Comparison of ENCODE assay signal across 8 cellular contexts in the genomic region with DNA sequence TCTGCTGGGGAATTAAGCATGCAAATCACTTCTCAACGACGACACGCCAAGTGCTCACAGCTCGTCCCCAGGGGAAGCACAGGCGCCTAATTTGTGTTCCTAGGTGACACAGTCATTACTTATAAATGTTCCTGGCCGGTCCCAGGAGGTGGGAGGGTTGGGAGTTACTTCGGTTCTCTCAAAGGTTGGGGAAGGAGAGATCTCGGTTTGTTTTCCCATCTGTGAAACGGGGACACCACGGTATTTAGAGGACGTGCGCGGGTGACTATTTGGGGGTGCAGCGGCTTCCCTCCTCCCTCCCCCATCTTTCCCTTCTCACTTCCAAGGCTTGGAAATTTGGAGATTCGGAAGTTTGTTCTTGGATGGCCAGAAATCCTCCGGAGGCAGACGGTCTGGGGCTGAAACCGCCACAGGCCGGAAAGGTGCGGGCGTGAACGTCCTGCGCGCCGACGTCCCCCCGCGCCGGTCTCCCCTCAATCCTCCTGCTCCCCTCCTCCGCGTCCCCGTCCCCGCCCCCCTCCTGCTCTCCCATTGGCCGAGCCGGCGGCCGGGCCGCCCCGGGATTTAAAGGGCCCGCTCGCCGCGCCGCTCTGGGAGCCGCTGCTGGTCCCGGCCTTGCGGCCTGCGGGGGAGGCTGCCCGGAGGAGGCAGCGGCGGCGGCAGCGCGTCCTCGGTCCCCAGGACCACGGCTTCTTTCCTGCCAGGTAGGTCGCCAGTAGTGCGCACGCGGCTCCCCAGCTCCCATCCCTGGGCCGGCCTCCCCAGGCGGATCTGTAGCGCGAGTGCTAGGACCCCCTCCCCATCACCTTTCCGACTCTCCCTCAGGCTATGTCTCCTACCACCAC. TPM values are rescaled to one million over a fixed set of nuclear protein-coding genes. Genes with fewer than 3 reads are reported as not detected.
DNase-seq lines count a peak whose midpoint lies in the region; ATAC-seq and TF ChIP-seq lines count a peak whose summit lies in the region.

A gene (plus strand): TSS at position 593 of the 845 bp plus-strand sequence. CDS start 829 bp downstream, outside the sequence.

- no peak within 1 kb of the TSS for H4K8ac ChIP-seq in neuronal stem cell (ENCODE audit: low read depth, low read length)

- H3K4me3 ChIP-seq in CD4-positive, CD25-positive, alpha-beta regulatory T cell (ENCODE audit: low read depth, low read length): peak within 1 kb of the TSS; percentile 75
- H3K4me3 ChIP-seq in HUES48 (ENCODE audit: low read depth, low read length) (peak within 1 kb of the TSS; percentile 85), RWPE2 (ENCODE audit: severe bottlenecking) (peak within 1 kb of the TSS; percentile 88), foreskin fibroblast (ENCODE audit: low read depth in 1 of 2, low read length in 2 of 2) (peak within 1 kb of the TSS; percentile 71 to 79), neuronal stem cell (ENCODE audit: low read length in 2 of 2) (peak within 1 kb of the TSS; percentile 75 to 90)

- no peak within 1 kb of the TSS for H2BK15ac ChIP-seq in neuronal stem cell (ENCODE audit: low read length)

- H3K4me1 Mint-ChIP-seq in CD4-positive, CD25-positive, alpha-beta regulatory T cell: peaks cover 5 to 31% (median 10%) of the 10 kb centered on the region in 4 donors

- no CpG with 5 or more reads among the region's 65 CpGs for WGBS in neuronal stem cell (ENCODE audit: extremely low coverage in 2 of 2, insufficient read length in 2 of 2, insufficient replicate concordance in 1 of 2), 2 donors

- ATAC-seq in CD4-positive, CD25-positive, alpha-beta regulatory T cell (ENCODE audit: low read depth in 2 of 2): peak; percentile 93
- ATAC-seq in GM19463 (IDR thresholded peaks at IDR 0.05; ENCODE audit: unreplicated experiment): peak; percentile 80
- peak; percentile 90 for ATAC-seq in RWPE2 (ENCODE audit: low read depth)

- H2BK120ac ChIP-seq in neuronal stem cell (ENCODE audit: low read depth, low read length): no peak within 1 kb of the TSS

- DNase-seq in CD4-positive, CD25-positive, alpha-beta regulatory T cell: peak; percentile 64 to 84 (median 73)
- DNase-seq in RWPE2 (ENCODE audit: low spot score): peak; percentile 75
- peak; percentile 67 for DNase-seq in activated effector memory CD4-positive, alpha-beta T cell treated with Interleukin-2 at 50 U/mL for 16 hours
- DNase-seq in foreskin fibroblast: peak; percentile 62 to 85
- peak; percentile 50 for DNase-seq in neuronal stem cell (ENCODE audit: low spot score)
- DNase-seq in substantia nigra (lab: John Stamatoyannopoulos, UW): peak in 48 of 49 donors; percentile 5 to 85 (median 54)

- no peak within 1 kb of the TSS for H3K14ac ChIP-seq in neuronal stem cell (ENCODE audit: low read length)

- H3K4me3 Mint-ChIP-seq in CD4-positive, CD25-positive, alpha-beta regulatory T cell: peak within 1 kb of the TSS; percentile 90 to 97 (median 93)

- no peak for TF ChIP-seq CTCF in RWPE2 (IDR thresholded peaks at IDR 0.05; ENCODE audit: poor library complexity, severe bottlenecking)
- no peak for TF ChIP-seq CTCF in foreskin fibroblast (IDR thresholded peaks at IDR 0.05; ENCODE audit: low read depth, low read length)

- peak within 1 kb of the TSS; percentile 62 for H3K4me2 ChIP-seq in neuronal stem cell (ENCODE audit: insufficient read depth, low read length, poor library complexity, severe bottlenecking)

- no peak within 1 kb of the TSS for H2BK5ac ChIP-seq in neuronal stem cell (ENCODE audit: low read length)

- H3K23ac ChIP-seq in neuronal stem cell (ENCODE audit: low read depth, low read length, poor library complexity): no peak within 1 kb of the TSS

- H3K9me3 ChIP-seq in CD4-positive, CD25-positive, alpha-beta regulatory T cell (ENCODE audit: control insufficient read depth in 2 of 2, low read length in 2 of 2): no peaks in the 10 kb centered on the region
- H3K9me3 ChIP-seq in HUES48 (ENCODE audit: control insufficient read depth, insufficient read depth, low read length) (peaks cover 33% of the 10 kb centered on the region), RWPE2 (ENCODE audit: severe bottlenecking) (no peaks in the 10 kb centered on the region), neuronal stem cell (replicated peaks in 1 of 2; ENCODE audit: control insufficient read depth in 2 of 2, insufficient read depth in 1 of 2, low read depth in 1 of 2, low read length in 2 of 2) (no peaks in the 10 kb centered on the region)

- H2AFZ ChIP-seq in neuronal stem cell (ENCODE audit: low read length): peak within 1 kb of the TSS; percentile 95

- H4K91ac ChIP-seq in neuronal stem cell (ENCODE audit: low read depth, low read length, poor library complexity): no peak within 1 kb of the TSS

- H3K27ac Mint-ChIP-seq in CD4-positive, CD25-positive, alpha-beta regulatory T cell: peak within 1 kb of the TSS; percentile 60 to 96 (median 96)

- no peak within 1 kb of the TSS for H3K4ac ChIP-seq in neuronal stem cell (ENCODE audit: low read length)

- peaks cover 6% of the 10 kb centered on the region for H3K4me1 ChIP-seq in CD4-positive, CD25-positive, alpha-beta regulatory T cell (ENCODE audit: control insufficient read depth, insufficient read depth, low read length, poor library complexity, severe bottlenecking)
- H3K4me1 ChIP-seq in HUES48 (ENCODE audit: control insufficient read depth, insufficient read depth, low read length): no peaks in the 10 kb centered on the region
- H3K4me1 ChIP-seq in RWPE2 (ENCODE audit: insufficient read depth, poor library complexity, severe bottlenecking): peaks cover 4% of the 10 kb centered on the region
- peaks cover 4% of the 10 kb centered on the region in 2 donors for H3K4me1 ChIP-seq in neuronal stem cell (ENCODE audit: control insufficient read depth in 2 of 2, insufficient read depth in 1 of 2, low read depth in 1 of 2, low read length in 2 of 2)

- peak within 1 kb of the TSS; percentile 15 for H3K18ac ChIP-seq in neuronal stem cell (ENCODE audit: low read length)

- H3K9ac ChIP-seq in HUES48 (ENCODE audit: low read depth, low read length) (peak within 1 kb of the TSS; percentile 70), neuronal stem cell (ENCODE audit: low read depth, low read length, poor library complexity) (peak within 1 kb of the TSS; percentile 83)

- no peaks in the 10 kb centered on the region for H3K27me3 ChIP-seq in CD4-positive, CD25-positive, alpha-beta regulatory T cell (ENCODE audit: control insufficient read depth, insufficient read depth, low read length)
- no peaks in the 10 kb centered on the region for H3K27me3 ChIP-seq in HUES48 (ENCODE audit: control insufficient read depth, insufficient read depth, low read length)
- H3K27me3 ChIP-seq in RWPE2 (ENCODE audit: insufficient read depth, poor library complexity, severe bottlenecking): no peaks in the 10 kb centered on the region
- H3K27me3 ChIP-seq in neuronal stem cell (ENCODE audit: control insufficient read depth in 3 of 3, insufficient read depth in 3 of 3, low read depth in 1 of 3, low read length in 3 of 3): no peaks in the 10 kb centered on the region

- no peaks in the 10 kb centered on the region for H3K27me3 Mint-ChIP-seq in CD4-positive, CD25-positive, alpha-beta regulatory T cell

- H3K79me1 ChIP-seq in neuronal stem cell (ENCODE audit: low read depth, low read length): no peaks in the 10 kb centered on the region

- H3K27ac ChIP-seq in CD4-positive, CD25-positive, alpha-beta regulatory T cell (ENCODE audit: insufficient read depth, low read length, poor library complexity, severe bottlenecking): peak within 1 kb of the TSS; percentile 68
- peak within 1 kb of the TSS; percentile 44 for H3K27ac ChIP-seq in HUES48 (ENCODE audit: low read depth, low read length)
- H3K27ac ChIP-seq in RWPE2 (ENCODE audit: poor library complexity, severe bottlenecking): peak within 1 kb of the TSS; percentile 58
- no peak within 1 kb of the TSS for H3K27ac ChIP-seq in neuronal stem cell (replicated peaks; ENCODE audit: low read length)
- H3K27ac ChIP-seq in substantia nigra (ENCODE audit: low read depth, low read length, poor library complexity, severe bottlenecking): peak within 1 kb of the TSS; percentile 61

- no peaks in the 10 kb centered on the region for H3K9me3 Mint-ChIP-seq in CD4-positive, CD25-positive, alpha-beta regulatory T cell

- H2BK12ac ChIP-seq in neuronal stem cell (ENCODE audit: low read length): no peak within 1 kb of the TSS

- H3K36me3 ChIP-seq in CD4-positive, CD25-positive, alpha-beta regulatory T cell (ENCODE audit: control insufficient read depth, insufficient read depth, low read length): no peaks in the 10 kb centered on the region
- no peaks in the 10 kb centered on the region for H3K36me3 ChIP-seq in HUES48 (ENCODE audit: control insufficient read depth, insufficient read depth, low read length)
- H3K36me3 ChIP-seq in RWPE2 (ENCODE audit: low read depth): peaks cover 23% of the 10 kb centered on the region
- H3K36me3 ChIP-seq in neuronal stem cell (replicated peaks in 1 of 2; ENCODE audit: control insufficient read depth in 2 of 2, insufficient read depth in 2 of 2, low read length in 2 of 2): peaks cover 0 to 1% of the 10 kb centered on the region in 2 donors

- peaks cover 7% of the 10 kb centered on the region for H3K36me3 Mint-ChIP-seq in CD4-positive, CD25-positive, alpha-beta regulatory T cell

- H2AK5ac ChIP-seq in neuronal stem cell (ENCODE audit: low read depth, low read length): no peak within 1 kb of the TSS

RNA-seq across cellular contexts. Expression of the gene that starts here (rescaled TPM):
- 18.5 TPM for total RNA-seq in CD4-positive, CD25-positive, alpha-beta regulatory T cell
- 10 to 100 TPM in 1 of 4 donors, 1 to 10 TPM in 3; 8.1 to 11.9 (median 9.4) TPM for polyA plus RNA-seq in CD4-positive, CD25-positive, alpha-beta regulatory T cell
- 12.1 TPM for polyA plus RNA-seq in neuronal stem cell (2013, experiment 1 of 2)
- polyA plus RNA-seq in neuronal stem cell (2013, experiment 2 of 2): 11.9 TPM
